ENCODE assay signal across 1 cellular context in the genomic region with DNA sequence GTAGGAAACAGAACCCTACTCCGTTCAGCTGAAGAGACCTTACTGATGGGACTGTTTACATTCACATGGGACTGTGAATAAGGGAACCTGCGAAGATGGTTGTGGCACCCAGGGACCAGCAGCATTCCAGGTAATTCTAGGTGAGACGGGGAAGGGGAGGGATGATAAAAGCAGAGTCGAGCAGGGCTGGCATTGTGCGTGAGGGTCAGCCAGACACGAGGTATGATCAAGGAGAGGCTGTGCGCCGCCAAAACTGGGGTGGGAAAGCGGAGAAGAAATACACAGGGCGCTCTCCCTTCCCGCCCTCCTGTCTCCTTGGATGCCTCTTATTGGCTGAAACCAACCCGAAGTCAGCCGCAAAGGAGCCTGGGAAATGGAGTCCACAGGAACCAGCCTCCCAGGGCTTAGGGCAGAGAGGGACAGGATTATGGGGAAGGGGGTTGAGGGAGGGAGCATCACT.
A peak's percentile ranks its signal among the peaks of the same experiment; 100 is the strongest.
TF ChIP-seq lines count a peak whose summit lies in the region.

No MANE protein-coding gene starts in this region.

TF ChIP-seq in K562, 482 proteins besides CTCF, POLR2A, EP300 and RAD21 (continued from another document and continues in another):
- TF ChIP-seq, protein P1, sequence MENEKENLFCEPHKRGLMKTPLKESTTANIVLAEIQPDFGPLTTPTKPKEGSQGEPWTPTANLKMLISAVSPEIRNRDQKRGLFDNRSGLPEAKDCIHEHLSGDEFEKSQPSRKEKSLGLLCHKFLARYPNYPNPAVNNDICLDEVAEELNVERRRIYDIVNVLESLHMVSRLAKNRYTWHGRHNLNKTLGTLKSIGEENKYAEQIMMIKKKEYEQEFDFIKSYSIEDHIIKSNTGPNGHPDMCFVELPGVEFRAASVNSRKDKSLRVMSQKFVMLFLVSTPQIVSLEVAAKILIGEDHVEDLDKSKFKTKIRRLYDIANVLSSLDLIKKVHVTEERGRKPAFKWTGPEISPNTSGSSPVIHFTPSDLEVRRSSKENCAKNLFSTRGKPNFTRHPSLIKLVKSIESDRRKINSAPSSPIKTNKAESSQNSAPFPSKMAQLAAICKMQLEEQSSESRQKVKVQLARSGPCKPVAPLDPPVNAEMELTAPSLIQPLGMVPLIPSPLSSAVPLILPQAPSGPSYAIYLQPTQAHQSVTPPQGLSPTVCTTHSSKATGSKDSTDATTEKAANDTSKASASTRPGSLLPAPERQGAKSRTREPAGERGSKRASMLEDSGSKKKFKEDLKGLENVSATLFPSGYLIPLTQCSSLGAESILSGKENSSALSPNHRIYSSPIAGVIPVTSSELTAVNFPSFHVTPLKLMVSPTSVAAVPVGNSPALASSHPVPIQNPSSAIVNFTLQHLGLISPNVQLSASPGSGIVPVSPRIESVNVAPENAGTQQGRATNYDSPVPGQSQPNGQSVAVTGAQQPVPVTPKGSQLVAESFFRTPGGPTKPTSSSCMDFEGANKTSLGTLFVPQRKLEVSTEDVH (IDR thresholded peaks at IDR 0.05; ENCODE audit: low read depth, partially characterized antibody) = no peak
- TF ChIP-seq, protein P2, sequence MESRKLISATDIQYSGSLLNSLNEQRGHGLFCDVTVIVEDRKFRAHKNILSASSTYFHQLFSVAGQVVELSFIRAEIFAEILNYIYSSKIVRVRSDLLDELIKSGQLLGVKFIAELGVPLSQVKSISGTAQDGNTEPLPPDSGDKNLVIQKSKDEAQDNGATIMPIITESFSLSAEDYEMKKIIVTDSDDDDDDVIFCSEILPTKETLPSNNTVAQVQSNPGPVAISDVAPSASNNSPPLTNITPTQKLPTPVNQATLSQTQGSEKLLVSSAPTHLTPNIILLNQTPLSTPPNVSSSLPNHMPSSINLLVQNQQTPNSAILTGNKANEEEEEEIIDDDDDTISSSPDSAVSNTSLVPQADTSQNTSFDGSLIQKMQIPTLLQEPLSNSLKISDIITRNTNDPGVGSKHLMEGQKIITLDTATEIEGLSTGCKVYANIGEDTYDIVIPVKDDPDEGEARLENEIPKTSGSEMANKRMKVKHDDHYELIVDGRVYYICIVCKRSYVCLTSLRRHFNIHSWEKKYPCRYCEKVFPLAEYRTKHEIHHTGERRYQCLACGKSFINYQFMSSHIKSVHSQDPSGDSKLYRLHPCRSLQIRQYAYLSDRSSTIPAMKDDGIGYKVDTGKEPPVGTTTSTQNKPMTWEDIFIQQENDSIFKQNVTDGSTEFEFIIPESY (CRISPR knock-in tag; IDR thresholded peaks at IDR 0.05) = peak; percentile 20; the same call in 1 of the 2 replicates
- TF ChIP-seq TOE1 (IDR thresholded peaks at IDR 0.05; ENCODE audit: borderline replicate concordance) (no peak), TOE1 (CRISPR knock-in tag; IDR thresholded peaks at IDR 0.05; ENCODE audit: borderline replicate concordance, low read depth) (0 out of 2 replicates have a peak, but pooled peaks have one; percentile 53), NRF1 (conservative IDR thresholded peaks at IDR 0.05 in 1 of 2, IDR thresholded peaks at IDR 0.05 in 1 of 2) (0 out of 4 replicates have a peak, but pooled peaks of 1 of the 2 experiments have one; percentile 9), SNRNP70 (optimal IDR thresholded peaks at IDR 0.05; ENCODE audit: low read depth, low read length) (no peak), SIX5 (IDR thresholded peaks at IDR 0.05; ENCODE audit: borderline replicate concordance in 1 of 2, insufficient read depth in 1 of 2, low read depth in 1 of 2, low read length in 2 of 2) (peak; percentile 73; a peak in 3 of 4 replicates), YY1 (IDR thresholded peaks at IDR 0.05; ENCODE audit: borderline replicate concordance in 1 of 3, control insufficient read depth in 1 of 3, extremely low read depth in 1 of 3, insufficient read depth in 3 of 3, insufficient read length in 1 of 3, insufficient replicate concordance in 2 of 3, low read depth in 1 of 3, low read length in 2 of 3) (peak in 1 of 3 experiments; percentile 21), JUN (IDR thresholded peaks at IDR 0.05; ENCODE audit: borderline replicate concordance, low read depth, low read length) (no peak), JUN (CRISPR knock-in tag; IDR thresholded peaks at IDR 0.05; ENCODE audit: borderline replicate concordance) (peak; percentile 65; the same call in 1 of the 2 replicates), TBP (optimal IDR thresholded peaks at IDR 0.05; ENCODE audit: low read depth, low read length) (peak; percentile 15), ZNF143 (CRISPR knock-in tag; IDR thresholded peaks at IDR 0.05) (peak; percentile 88), NR3C1 (CRISPR knock-in tag; IDR thresholded peaks at IDR 0.05) (no peak), MAZ (CRISPR knock-in tag; conservative IDR thresholded peaks at IDR 0.05 in 1 of 2, IDR thresholded peaks at IDR 0.05 in 1 of 2) (peak in 1 of 2 experiments; percentile 29; a peak in 1 of 4 replicates), EP400 (IDR thresholded peaks at IDR 0.05) (no peak; the same call in 1 of the 2 replicates), NBN (IDR thresholded peaks at IDR 0.05; ENCODE audit: low read depth) (peak; percentile 54; the same call in 1 of the 2 replicates), E2F3 (CRISPR knock-in tag; IDR thresholded peaks at IDR 0.05) (0 out of 2 replicates have a peak, but pooled peaks have one; percentile 66), BRD9 (IDR thresholded peaks at IDR 0.05; ENCODE audit: low read depth, partially characterized antibody) (no peak), ZNF766 (CRISPR knock-in tag; conservative IDR thresholded peaks at IDR 0.05) (no peak), SUPT5H (IDR thresholded peaks at IDR 0.05) (peak; percentile 63), FOXA3 (CRISPR knock-in tag; conservative IDR thresholded peaks at IDR 0.05 in 1 of 2, IDR thresholded peaks at IDR 0.05 in 1 of 2) (peak in 1 of 2 experiments; percentile 58; a peak in 1 of 4 replicates), L3MBTL2 (IDR thresholded peaks at IDR 0.05) (peak; percentile 96), ASH1L (IDR thresholded peaks at IDR 0.05; ENCODE audit: borderline replicate concordance, low read depth, partially characterized antibody) (no peak), MBD2 (IDR thresholded peaks at IDR 0.05; ENCODE audit: borderline replicate concordance, low read depth) (peak; percentile 63; the same call in 1 of the 2 replicates), MTA3 (IDR thresholded peaks at IDR 0.05; ENCODE audit: borderline replicate concordance) (0 out of 2 replicates have a peak, but pooled peaks have one; percentile 36)
- TF ChIP-seq, protein P3, sequence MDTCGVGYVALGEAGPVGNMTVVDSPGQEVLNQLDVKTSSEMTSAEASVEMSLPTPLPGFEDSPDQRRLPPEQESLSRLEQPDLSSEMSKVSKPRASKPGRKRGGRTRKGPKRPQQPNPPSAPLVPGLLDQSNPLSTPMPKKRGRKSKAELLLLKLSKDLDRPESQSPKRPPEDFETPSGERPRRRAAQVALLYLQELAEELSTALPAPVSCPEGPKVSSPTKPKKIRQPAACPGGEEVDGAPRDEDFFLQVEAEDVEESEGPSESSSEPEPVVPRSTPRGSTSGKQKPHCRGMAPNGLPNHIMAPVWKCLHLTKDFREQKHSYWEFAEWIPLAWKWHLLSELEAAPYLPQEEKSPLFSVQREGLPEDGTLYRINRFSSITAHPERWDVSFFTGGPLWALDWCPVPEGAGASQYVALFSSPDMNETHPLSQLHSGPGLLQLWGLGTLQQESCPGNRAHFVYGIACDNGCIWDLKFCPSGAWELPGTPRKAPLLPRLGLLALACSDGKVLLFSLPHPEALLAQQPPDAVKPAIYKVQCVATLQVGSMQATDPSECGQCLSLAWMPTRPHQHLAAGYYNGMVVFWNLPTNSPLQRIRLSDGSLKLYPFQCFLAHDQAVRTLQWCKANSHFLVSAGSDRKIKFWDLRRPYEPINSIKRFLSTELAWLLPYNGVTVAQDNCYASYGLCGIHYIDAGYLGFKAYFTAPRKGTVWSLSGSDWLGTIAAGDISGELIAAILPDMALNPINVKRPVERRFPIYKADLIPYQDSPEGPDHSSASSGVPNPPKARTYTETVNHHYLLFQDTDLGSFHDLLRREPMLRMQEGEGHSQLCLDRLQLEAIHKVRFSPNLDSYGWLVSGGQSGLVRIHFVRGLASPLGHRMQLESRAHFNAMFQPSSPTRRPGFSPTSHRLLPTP (IDR thresholded peaks at IDR 0.05; ENCODE audit: borderline replicate concordance, extremely low read depth, insufficient read length) = no peak
- TF ChIP-seq, protein P4, sequence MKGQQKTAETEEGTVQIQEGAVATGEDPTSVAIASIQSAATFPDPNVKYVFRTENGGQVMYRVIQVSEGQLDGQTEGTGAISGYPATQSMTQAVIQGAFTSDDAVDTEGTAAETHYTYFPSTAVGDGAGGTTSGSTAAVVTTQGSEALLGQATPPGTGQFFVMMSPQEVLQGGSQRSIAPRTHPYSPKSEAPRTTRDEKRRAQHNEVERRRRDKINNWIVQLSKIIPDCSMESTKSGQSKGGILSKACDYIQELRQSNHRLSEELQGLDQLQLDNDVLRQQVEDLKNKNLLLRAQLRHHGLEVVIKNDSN (CRISPR knock-in tag; IDR thresholded peaks at IDR 0.05) = peak; percentile 49
- TF ChIP-seq, protein P5, sequence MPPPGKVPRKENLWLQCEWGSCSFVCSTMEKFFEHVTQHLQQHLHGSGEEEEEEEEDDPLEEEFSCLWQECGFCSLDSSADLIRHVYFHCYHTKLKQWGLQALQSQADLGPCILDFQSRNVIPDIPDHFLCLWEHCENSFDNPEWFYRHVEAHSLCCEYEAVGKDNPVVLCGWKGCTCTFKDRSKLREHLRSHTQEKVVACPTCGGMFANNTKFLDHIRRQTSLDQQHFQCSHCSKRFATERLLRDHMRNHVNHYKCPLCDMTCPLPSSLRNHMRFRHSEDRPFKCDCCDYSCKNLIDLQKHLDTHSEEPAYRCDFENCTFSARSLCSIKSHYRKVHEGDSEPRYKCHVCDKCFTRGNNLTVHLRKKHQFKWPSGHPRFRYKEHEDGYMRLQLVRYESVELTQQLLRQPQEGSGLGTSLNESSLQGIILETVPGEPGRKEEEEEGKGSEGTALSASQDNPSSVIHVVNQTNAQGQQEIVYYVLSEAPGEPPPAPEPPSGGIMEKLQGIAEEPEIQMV (tag; conservative IDR thresholded peaks at IDR 0.05; ENCODE audit: low read depth) = no peak
- TF ChIP-seq, protein P6, sequence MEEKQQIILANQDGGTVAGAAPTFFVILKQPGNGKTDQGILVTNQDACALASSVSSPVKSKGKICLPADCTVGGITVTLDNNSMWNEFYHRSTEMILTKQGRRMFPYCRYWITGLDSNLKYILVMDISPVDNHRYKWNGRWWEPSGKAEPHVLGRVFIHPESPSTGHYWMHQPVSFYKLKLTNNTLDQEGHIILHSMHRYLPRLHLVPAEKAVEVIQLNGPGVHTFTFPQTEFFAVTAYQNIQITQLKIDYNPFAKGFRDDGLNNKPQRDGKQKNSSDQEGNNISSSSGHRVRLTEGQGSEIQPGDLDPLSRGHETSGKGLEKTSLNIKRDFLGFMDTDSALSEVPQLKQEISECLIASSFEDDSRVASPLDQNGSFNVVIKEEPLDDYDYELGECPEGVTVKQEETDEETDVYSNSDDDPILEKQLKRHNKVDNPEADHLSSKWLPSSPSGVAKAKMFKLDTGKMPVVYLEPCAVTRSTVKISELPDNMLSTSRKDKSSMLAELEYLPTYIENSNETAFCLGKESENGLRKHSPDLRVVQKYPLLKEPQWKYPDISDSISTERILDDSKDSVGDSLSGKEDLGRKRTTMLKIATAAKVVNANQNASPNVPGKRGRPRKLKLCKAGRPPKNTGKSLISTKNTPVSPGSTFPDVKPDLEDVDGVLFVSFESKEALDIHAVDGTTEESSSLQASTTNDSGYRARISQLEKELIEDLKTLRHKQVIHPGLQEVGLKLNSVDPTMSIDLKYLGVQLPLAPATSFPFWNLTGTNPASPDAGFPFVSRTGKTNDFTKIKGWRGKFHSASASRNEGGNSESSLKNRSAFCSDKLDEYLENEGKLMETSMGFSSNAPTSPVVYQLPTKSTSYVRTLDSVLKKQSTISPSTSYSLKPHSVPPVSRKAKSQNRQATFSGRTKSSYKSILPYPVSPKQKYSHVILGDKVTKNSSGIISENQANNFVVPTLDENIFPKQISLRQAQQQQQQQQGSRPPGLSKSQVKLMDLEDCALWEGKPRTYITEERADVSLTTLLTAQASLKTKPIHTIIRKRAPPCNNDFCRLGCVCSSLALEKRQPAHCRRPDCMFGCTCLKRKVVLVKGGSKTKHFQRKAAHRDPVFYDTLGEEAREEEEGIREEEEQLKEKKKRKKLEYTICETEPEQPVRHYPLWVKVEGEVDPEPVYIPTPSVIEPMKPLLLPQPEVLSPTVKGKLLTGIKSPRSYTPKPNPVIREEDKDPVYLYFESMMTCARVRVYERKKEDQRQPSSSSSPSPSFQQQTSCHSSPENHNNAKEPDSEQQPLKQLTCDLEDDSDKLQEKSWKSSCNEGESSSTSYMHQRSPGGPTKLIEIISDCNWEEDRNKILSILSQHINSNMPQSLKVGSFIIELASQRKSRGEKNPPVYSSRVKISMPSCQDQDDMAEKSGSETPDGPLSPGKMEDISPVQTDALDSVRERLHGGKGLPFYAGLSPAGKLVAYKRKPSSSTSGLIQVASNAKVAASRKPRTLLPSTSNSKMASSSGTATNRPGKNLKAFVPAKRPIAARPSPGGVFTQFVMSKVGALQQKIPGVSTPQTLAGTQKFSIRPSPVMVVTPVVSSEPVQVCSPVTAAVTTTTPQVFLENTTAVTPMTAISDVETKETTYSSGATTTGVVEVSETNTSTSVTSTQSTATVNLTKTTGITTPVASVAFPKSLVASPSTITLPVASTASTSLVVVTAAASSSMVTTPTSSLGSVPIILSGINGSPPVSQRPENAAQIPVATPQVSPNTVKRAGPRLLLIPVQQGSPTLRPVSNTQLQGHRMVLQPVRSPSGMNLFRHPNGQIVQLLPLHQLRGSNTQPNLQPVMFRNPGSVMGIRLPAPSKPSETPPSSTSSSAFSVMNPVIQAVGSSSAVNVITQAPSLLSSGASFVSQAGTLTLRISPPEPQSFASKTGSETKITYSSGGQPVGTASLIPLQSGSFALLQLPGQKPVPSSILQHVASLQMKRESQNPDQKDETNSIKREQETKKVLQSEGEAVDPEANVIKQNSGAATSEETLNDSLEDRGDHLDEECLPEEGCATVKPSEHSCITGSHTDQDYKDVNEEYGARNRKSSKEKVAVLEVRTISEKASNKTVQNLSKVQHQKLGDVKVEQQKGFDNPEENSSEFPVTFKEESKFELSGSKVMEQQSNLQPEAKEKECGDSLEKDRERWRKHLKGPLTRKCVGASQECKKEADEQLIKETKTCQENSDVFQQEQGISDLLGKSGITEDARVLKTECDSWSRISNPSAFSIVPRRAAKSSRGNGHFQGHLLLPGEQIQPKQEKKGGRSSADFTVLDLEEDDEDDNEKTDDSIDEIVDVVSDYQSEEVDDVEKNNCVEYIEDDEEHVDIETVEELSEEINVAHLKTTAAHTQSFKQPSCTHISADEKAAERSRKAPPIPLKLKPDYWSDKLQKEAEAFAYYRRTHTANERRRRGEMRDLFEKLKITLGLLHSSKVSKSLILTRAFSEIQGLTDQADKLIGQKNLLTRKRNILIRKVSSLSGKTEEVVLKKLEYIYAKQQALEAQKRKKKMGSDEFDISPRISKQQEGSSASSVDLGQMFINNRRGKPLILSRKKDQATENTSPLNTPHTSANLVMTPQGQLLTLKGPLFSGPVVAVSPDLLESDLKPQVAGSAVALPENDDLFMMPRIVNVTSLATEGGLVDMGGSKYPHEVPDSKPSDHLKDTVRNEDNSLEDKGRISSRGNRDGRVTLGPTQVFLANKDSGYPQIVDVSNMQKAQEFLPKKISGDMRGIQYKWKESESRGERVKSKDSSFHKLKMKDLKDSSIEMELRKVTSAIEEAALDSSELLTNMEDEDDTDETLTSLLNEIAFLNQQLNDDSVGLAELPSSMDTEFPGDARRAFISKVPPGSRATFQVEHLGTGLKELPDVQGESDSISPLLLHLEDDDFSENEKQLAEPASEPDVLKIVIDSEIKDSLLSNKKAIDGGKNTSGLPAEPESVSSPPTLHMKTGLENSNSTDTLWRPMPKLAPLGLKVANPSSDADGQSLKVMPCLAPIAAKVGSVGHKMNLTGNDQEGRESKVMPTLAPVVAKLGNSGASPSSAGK (IDR thresholded peaks at IDR 0.05) = peak; percentile 94
